In the genomic region with DNA sequence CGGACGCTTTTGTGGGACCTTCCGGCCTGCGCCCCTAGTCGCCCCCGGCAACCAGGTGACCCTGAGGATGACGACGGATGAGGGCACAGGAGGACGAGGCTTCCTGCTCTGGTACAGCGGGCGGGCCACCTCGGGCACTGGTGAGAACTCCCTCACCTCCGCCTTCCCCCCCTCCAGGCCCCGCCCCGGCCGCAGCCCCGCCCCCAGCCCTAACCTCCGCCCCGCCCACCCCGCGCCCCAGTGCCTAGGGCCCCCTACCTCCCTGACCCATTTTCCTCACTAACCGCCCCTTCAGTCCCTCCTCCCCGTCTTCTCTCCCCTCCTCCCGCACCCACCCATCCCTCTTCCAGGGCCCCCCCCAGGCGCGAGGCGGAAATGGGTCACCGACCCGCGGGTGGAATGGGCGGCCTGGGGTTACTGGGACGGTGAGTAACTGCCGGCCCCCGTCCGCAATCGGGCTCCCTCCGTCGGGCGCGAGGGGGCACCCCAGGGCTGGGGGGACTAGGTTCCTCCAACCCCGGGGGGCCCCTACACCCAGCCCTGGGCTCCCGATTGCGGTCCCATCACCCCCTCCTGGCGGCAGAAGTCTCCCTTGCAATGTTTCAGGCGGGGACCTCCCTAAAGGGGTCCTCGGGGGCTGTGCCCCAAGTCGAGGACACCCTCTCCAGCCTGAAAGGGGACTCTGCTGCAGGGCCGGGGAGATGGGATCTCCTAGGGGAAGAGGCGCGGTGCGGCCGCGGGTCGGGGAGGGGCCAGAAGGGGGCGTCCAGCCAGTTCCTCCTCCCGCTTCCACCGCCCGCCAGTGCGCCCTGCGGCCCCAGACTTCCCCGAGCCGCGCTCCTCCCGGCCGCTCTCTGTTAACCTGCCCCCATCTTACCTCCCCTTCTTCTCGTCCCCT, we compare ENCODE assay signal across 8 cellular contexts. TPM values are rescaled to one million over a fixed set of nuclear protein-coding genes. Genes with fewer than 3 reads are reported as not detected.
DNase-seq lines count a peak whose midpoint lies in the region; ATAC-seq and TF ChIP-seq lines count a peak whose summit lies in the region.

No MANE protein-coding gene starts in this region.

- 5% methylated on average over 46 of the region's 66 CpGs for WGBS in SK-N-SH (ENCODE audit: low lambda C conversion rate)
- WGBS in heart left ventricle, 4 donors, result 0 to 2% (median 1%) methylated on average over 36 to 66 of the region's 66 CpGs
- WGBS in psoas muscle, 3 donors, result 1 to 3% (median 1%) methylated on average over 45 to 66 of the region's 66 CpGs

- peak overlapping the region; percentile 65 for H3K4me3 ChIP-seq in Jurkat, Clone E6-1 (ENCODE audit: low read length)
- H3K4me3 ChIP-seq in SK-N-SH (ENCODE audit: low read depth in 2 of 2, low read length in 1 of 2), result peak overlapping the region; percentile 67 to 76
- peak overlapping the region; percentile 48 to 96 (median 76) for H3K4me3 ChIP-seq in heart left ventricle
- peak overlapping the region; percentile 80 for H3K4me3 ChIP-seq in psoas muscle

- intact Hi-C loops in heart left ventricle (cut with DNase I), result loop anchor here in 2 of 10 donors (1.0 to 5.0 kb wide), 3 partner anchors 69 to 88 kb away; a partner anchor contains a TSS
- intact Hi-C loops in psoas muscle (cut with DNase I), result loop anchor here in 1 of 2 donors (2.0 kb wide), 1 partner anchor 18 kb away; a partner anchor contains a TSS

- DNase-seq in AG08395 (ENCODE audit: low spot score) (peak; percentile 78), SK-N-SH (peak; percentile 98), heart left ventricle (peak; percentile 76 to 92 (median 83)), psoas muscle (peak; percentile 77 to 86)
- peak; percentile 63 for DNase-seq in Jurkat, Clone E6-1 (ENCODE audit: low read depth, low spot score)

- H3K9ac ChIP-seq in SK-N-SH, result peak overlapping the region; percentile 69

- H3K4me2 ChIP-seq in SK-N-SH, result peak overlapping the region; percentile 97

- peak in 1 of 2 donors; percentile 64 for TF ChIP-seq POLR2A in heart left ventricle (IDR thresholded peaks at IDR 0.05)

- peak overlapping the region; percentile 78 for H3K4me3 Mint-ChIP-seq in activated naive CD8-positive, alpha-beta T cell

- TF ChIP-seq CTCF in SK-N-SH (IDR thresholded peaks at IDR 0.05) (peak; percentile 59), heart left ventricle (IDR thresholded peaks at IDR 0.05) (peak; percentile 24 to 64 (median 52)), psoas muscle (IDR thresholded peaks at IDR 0.05) (peak; percentile 18)

- peak in 1 of 2 experiments; percentile 39; a peak in 1 of 4 replicates for TF ChIP-seq EP300 in SK-N-SH (IDR thresholded peaks at IDR 0.05; ENCODE audit: borderline replicate concordance in 1 of 2, low read depth in 1 of 2, low read length in 1 of 2)

- no peaks in the 10 kb centered on the region for H4K20me1 ChIP-seq in SK-N-SH (ENCODE audit: insufficient read depth)

- CTCF ChIA-PET in SK-N-SH (lab: Yijun Ruan, JAX), result interaction anchor here (0.6 to 5.4 kb wide), 22 partner anchors 8 to 248 kb away, joined by 3 to 62 read pairs (median 4); a partner anchor contains a TSS

- peaks cover 17% of the 10 kb centered on the region for H3K4me1 Mint-ChIP-seq in activated naive CD8-positive, alpha-beta T cell (ENCODE audit: low read depth)

- ATAC-seq in GM18867 (IDR thresholded peaks at IDR 0.05; ENCODE audit: unreplicated experiment) (peak; percentile 55), heart left ventricle (peak; percentile 67 to 82 (median 74)), psoas muscle (peak; percentile 70 to 90 (median 78)), GM19452 (IDR thresholded peaks at IDR 0.05; ENCODE audit: unreplicated experiment) (no peak)

- peak overlapping the region; percentile 69 for H2AFZ ChIP-seq in SK-N-SH (ENCODE audit: low read depth)

- no peaks in the 10 kb centered on the region for H3K27me3 ChIP-seq in SK-N-SH (ENCODE audit: insufficient read depth)
- no peaks in the 10 kb centered on the region for H3K27me3 ChIP-seq in heart left ventricle
- peaks cover 0 to 8% (median 3%) of the 10 kb centered on the region in 3 donors for H3K27me3 ChIP-seq in psoas muscle (ENCODE audit: insufficient read depth in 3 of 3, low read length in 2 of 3)

- H3K79me2 ChIP-seq in SK-N-SH (ENCODE audit: insufficient read depth), result peaks cover 18% of the 10 kb centered on the region

- H3F3A ChIP-seq in SK-N-SH (replicated peaks; ENCODE audit: insufficient read depth), result peaks cover 42% of the 10 kb centered on the region

- TF ChIP-seq RAD21 in SK-N-SH (IDR thresholded peaks at IDR 0.05; ENCODE audit: low read length), result no peak

- H3K27me3 Mint-ChIP-seq in activated naive CD8-positive, alpha-beta T cell, result no peaks in the 10 kb centered on the region

- no peaks in the 10 kb centered on the region for H3K36me3 Mint-ChIP-seq in activated naive CD8-positive, alpha-beta T cell

- POLR2A ChIA-PET in SK-N-SH (lab: Yijun Ruan, JAX), result interaction anchor here (1.1 to 3.7 kb wide), 6 partner anchors 8 to 167 kb away, joined by 3 to 63 read pairs (median 10); a partner anchor contains a TSS

- H3K4me1 ChIP-seq in SK-N-SH (ENCODE audit: control insufficient read depth in 1 of 2, insufficient read depth in 2 of 2, low read depth in 1 of 2, low read length in 1 of 2), result peaks cover 10 to 25% of the 10 kb centered on the region in 2 experiments; a peak in 3 of 4 replicates
- H3K4me1 ChIP-seq in heart left ventricle, result peaks cover 0 to 34% (median 12%) of the 10 kb centered on the region in 12 donors
- H3K4me1 ChIP-seq in psoas muscle, result peaks cover 5% of the 10 kb centered on the region

- no peaks in the 10 kb centered on the region for H3K9me3 Mint-ChIP-seq in activated naive CD8-positive, alpha-beta T cell (ENCODE audit: low read depth)

- H3K27ac Mint-ChIP-seq in activated naive CD8-positive, alpha-beta T cell, result no peak overlapping the region

- H3K27ac ChIP-seq in SK-N-SH (ENCODE audit: low read depth in 2 of 2, low read length in 1 of 2) (peak overlapping the region; percentile 69 to 97), heart left ventricle (peak overlapping the region; percentile 2 to 90 (median 79)), psoas muscle (no peak overlapping the region)

- H3K9me3 ChIP-seq in SK-N-SH, result no peaks in the 10 kb centered on the region
- H3K9me3 ChIP-seq in heart left ventricle, result no peaks in the 10 kb centered on the region
- no peaks in the 10 kb centered on the region for H3K9me3 ChIP-seq in psoas muscle

- H3K36me3 ChIP-seq in SK-N-SH (replicated peaks in 1 of 2; ENCODE audit: control insufficient read depth in 1 of 2, insufficient read depth in 2 of 2, low read length in 1 of 2), result peaks cover 27 to 32% of the 10 kb centered on the region in 2 experiments
- H3K36me3 ChIP-seq in heart left ventricle, result no peaks in the 10 kb centered on the region
- no peaks in the 10 kb centered on the region for H3K36me3 ChIP-seq in psoas muscle (ENCODE audit: insufficient read depth in 1 of 2, low read depth in 1 of 2)

- no peaks in the 10 kb centered on the region for H3K9me2 ChIP-seq in SK-N-SH

TF ChIP-seq in SK-N-SH, 30 proteins besides CTCF, POLR2A, EP300 and RAD21 (continues in another document):
- TF ChIP-seq ELF1 (IDR thresholded peaks at IDR 0.05) (no peak; the same call in 1 of the 2 replicates), SIN3A (IDR thresholded peaks at IDR 0.05; ENCODE audit: borderline replicate concordance, low read depth, low read length) (0 out of 2 replicates have a peak, but pooled peaks have one; percentile 7), TEAD4 (IDR thresholded peaks at IDR 0.05; ENCODE audit: borderline replicate concordance, insufficient read depth) (peak; percentile 38; the same call in 1 of the 2 replicates)

RNA-seq across cellular contexts. Expression of a gene that starts 2.2 kb away (rescaled TPM):
- 51.4 TPM for polyA plus RNA-seq in Jurkat, Clone E6-1 (2012; ENCODE audit: insufficient read depth, insufficient read length)
- 190 and 448 TPM in 2 replicates for polyA plus RNA-seq in SK-N-SH (2012; rRNA removed)
- polyA plus RNA-seq in SK-N-SH (2012; cell fraction: cytosol; rRNA removed), result 153 and 201 TPM in 2 replicates
- polyA plus RNA-seq in SK-N-SH (2012; cell fraction: nucleus; rRNA removed), result 1,146 and 1,459 TPM in 2 replicates
- 10 to 100 TPM; 15.7 to 68.1 (median 28.3) TPM for total RNA-seq in heart left ventricle
- 10 to 100 TPM; 33.5 to 35.4 TPM for polyA plus RNA-seq in heart left ventricle
- total RNA-seq in psoas muscle, result 10 to 100 TPM in 2 of 4 donors, 1 to 10 TPM in 2; 6.2 to 16.9 (median 9.7) TPM
- polyA plus RNA-seq in psoas muscle, result 10 to 100 TPM in 1 of 3 donors, 1 to 10 TPM in 2; 4.2 to 11.5 (median 7.7) TPM

RNA-seq across cellular contexts. Expression of a gene that starts 8.0 kb away (rescaled TPM):
- polyA plus RNA-seq in Jurkat, Clone E6-1 (2012; ENCODE audit: insufficient read depth, insufficient read length), result 28.9 TPM
- polyA plus RNA-seq in SK-N-SH (2012; rRNA removed), result 30.0 and 61.7 TPM in 2 replicates
- 23.2 and 36.6 TPM in 2 replicates for polyA plus RNA-seq in SK-N-SH (2012; cell fraction: cytosol; rRNA removed)
- 81.3 and 91.3 TPM in 2 replicates for polyA plus RNA-seq in SK-N-SH (2012; cell fraction: nucleus; rRNA removed)
- 10 to 100 TPM in 5 of 9 donors, 1 to 10 TPM in 4; 6.7 to 13.8 (median 10.4) TPM for total RNA-seq in heart left ventricle
- polyA plus RNA-seq in heart left ventricle, result 10 to 100 TPM; 10.4 to 12.3 TPM
- total RNA-seq in psoas muscle, result 1 to 10 TPM; 6.2 to 7.0 (median 6.4) TPM
- polyA plus RNA-seq in psoas muscle, result 10 to 100 TPM in 1 of 3 donors, 1 to 10 TPM in 2; 7.7 to 11.3 (median 7.9) TPM

RNA-seq across cellular contexts. Expression of a gene that starts 18.2 kb away (rescaled TPM):
- 1.6 TPM for polyA plus RNA-seq in Jurkat, Clone E6-1 (2012; ENCODE audit: insufficient read depth, insufficient read length)
- polyA plus RNA-seq in SK-N-SH (2012; rRNA removed) (0.71 and 0.94 TPM in 2 replicates), heart left ventricle (under 1 TPM in 1 of 2 donors, not detected in 1; 0.14 TPM), psoas muscle (under 1 TPM; 0.18 to 0.55 (median 0.23) TPM)
- polyA plus RNA-seq in SK-N-SH (2012; cell fraction: cytosol; rRNA removed), result 0.52 and 0.54 TPM in 2 replicates
- polyA plus RNA-seq in SK-N-SH (2012; cell fraction: nucleus; rRNA removed), result 3.3 and 3.7 TPM in 2 replicates
- total RNA-seq in heart left ventricle (under 1 TPM in 6 of 9 donors, not detected in 3; 0.11 to 0.75 (median 0.48) TPM), psoas muscle (1 to 10 TPM in 1 of 4 donors, under 1 TPM in 3; 0.13 to 1.1 (median 0.31) TPM)

RNA-seq across cellular contexts. Expression of a gene that starts 18.4 kb away (rescaled TPM):
- polyA plus RNA-seq in Jurkat, Clone E6-1 (2012; ENCODE audit: insufficient read depth, insufficient read length), result 48.3 TPM
- polyA plus RNA-seq in SK-N-SH (2012; rRNA removed), result 24.2 and 29.8 TPM in 2 replicates
- 6.4 and 8.9 TPM in 2 replicates for polyA plus RNA-seq in SK-N-SH (2012; cell fraction: cytosol; rRNA removed)
- 189 and 213 TPM in 2 replicates for polyA plus RNA-seq in SK-N-SH (2012; cell fraction: nucleus; rRNA removed)
- 10 to 100 TPM; 18.5 to 46.6 (median 29.2) TPM for total RNA-seq in heart left ventricle
- polyA plus RNA-seq in heart left ventricle, result 10 to 100 TPM; 34.1 to 42.0 TPM
- 10 to 100 TPM; 32.5 to 41.5 (median 34.1) TPM for total RNA-seq in psoas muscle
- 10 to 100 TPM; 16.7 to 35.2 (median 28.5) TPM for polyA plus RNA-seq in psoas muscle

RNA-seq across cellular contexts. Expression of a gene that starts 30.6 kb away (rescaled TPM):
- 7.3 TPM for polyA plus RNA-seq in Jurkat, Clone E6-1 (2012; ENCODE audit: insufficient read depth, insufficient read length)
- polyA plus RNA-seq in SK-N-SH (2012; rRNA removed) (1.0 and 1.2 TPM in 2 replicates), heart left ventricle (under 1 TPM; 0.30 to 0.65 TPM), psoas muscle (under 1 TPM in 2 of 3 donors, not detected in 1; 0.21 to 0.40 TPM)
- polyA plus RNA-seq in SK-N-SH (2012; cell fraction: cytosol; rRNA removed), result 0.18 TPM in 1 of 2 replicates, not detected in the other
- 8.7 and 22.8 TPM in 2 replicates for polyA plus RNA-seq in SK-N-SH (2012; cell fraction: nucleus; rRNA removed)
- total RNA-seq in heart left ventricle (1 to 10 TPM in 2 of 9 donors, under 1 TPM in 3, not detected in 4; 0.35 to 2.3 (median 0.72) TPM), psoas muscle (1 to 10 TPM in 1 of 4 donors, under 1 TPM in 2, not detected in 1; 0.59 to 1.9 (median 0.59) TPM)

Comparison
In these comparisons a context has a peak if more than half of its experiments do, and no peak if none do; other contexts are left out.
1. RNA of a gene that starts 2.2 kb away (polyA plus RNA-seq): 153 to 1,459 TPM in SK-N-SH; 33.5 to 35.4 TPM in heart left ventricle and 4.2 to 11.5 TPM in psoas muscle; every median in the first group is over 4 times any median in the second.
2. Peak in every context shown above with its lines, with median percentiles within 50 percentile points of each other: DNase-seq, H3K4me3 ChIP-seq and CTCF ChIP-seq.